ENCODE assay signal across 8 cellular contexts in genomic region chr15:58724471-58724870, GRCh38. TPM values are rescaled to one million over a fixed set of nuclear protein-coding genes. Genes with fewer than 3 reads are reported as not detected.
A peak's percentile ranks its signal among the peaks of the same experiment; 100 is the strongest.
DNase-seq lines count a peak whose midpoint lies in the region; ATAC-seq, FAIRE-seq and TF ChIP-seq lines count a peak whose summit lies in the region.
"Had no signal": no experiment of that assay in that cellular context is flagged by ENCODE, and none has a peak within 500 bp of the region (broad histone marks: within the 10 kb centered on the region; RNA-seq: fewer than 3 reads in every experiment).

No MANE protein-coding gene starts in this region.

- peak overlapping the region; percentile 46 for H3K4me2 ChIP-seq in OCI-LY7 (ENCODE audit: low read length)
- no peak overlapping the region for H3K4me2 ChIP-seq in HepG2 (ENCODE audit: low read depth, low read length)

- CTCF ChIA-PET in OCI-LY7 (lab: Charles Lee; ENCODE audit: unreplicated experiment): no interaction called here
- CTCF ChIA-PET in HepG2 (lab: Yijun Ruan, JAX; ENCODE audit: low intra/inter-chr PET ratio, low total read pairs): no interaction called here
- CTCF ChIA-PET in HEK293T (lab: Yijun Ruan, JAX): no interaction called here

- H3K36me3 ChIP-seq in OCI-LY7 (ENCODE audit: insufficient read depth, low read length) (0 out of 2 replicates have a peak, but pooled peaks cover 3% of the 10 kb centered on the region), HepG2 (replicated peaks in 1 of 2; ENCODE audit: control insufficient read depth in 1 of 2, insufficient read depth in 2 of 2, low read length in 2 of 2) (no peaks in the 10 kb centered on the region)
- H3K36me3 ChIP-seq: upper lobe of left lung had no signal

- BruUV-seq in OCI-LY7 (replicated peaks; lab: Mats Ljungman, UMichigan) (no TSS peak), HepG2 (replicated peaks; lab: Mats Ljungman, UMichigan) (no TSS peak)

- H3K27ac ChIP-seq in OCI-LY7 (ENCODE audit: low read depth, low read length, poor library complexity, severe bottlenecking) (peak overlapping the region; percentile 40), HepG2 (ENCODE audit: extremely low read length, insufficient read depth, low read length) (peak overlapping the region; percentile 22)

- FAIRE-seq in GM18507 (lab: Jason Lieb, UNC) (peak; percentile 76), HepG2 (lab: Jason Lieb, UNC) (no peak)

- H3K9me3 ChIP-seq in OCI-LY7 (ENCODE audit: low read length) (no peaks in the 10 kb centered on the region), HepG2 (ENCODE audit: low read length) (no peaks in the 10 kb centered on the region)
- H3K9me3 ChIP-seq: upper lobe of left lung had no signal

- TF ChIP-seq EP300 in HepG2 (IDR thresholded peaks at IDR 0.05; ENCODE audit: low read depth in 2 of 2, low read length in 2 of 2): no peak
- TF ChIP-seq EP300 in HepG2 (CRISPR knock-in tag; IDR thresholded peaks at IDR 0.05; ENCODE audit: borderline replicate concordance): no peak

- POLR2A ChIA-PET in OCI-LY7 (lab: Charles Lee): interaction anchor here (0.7 to 1.9 kb wide), 6 partner anchors 9 to 47 kb away, joined by 3 to 12 read pairs (median 4); partner anchors contain the start of gene MINDY2
- POLR2A ChIA-PET in HepG2 (lab: Yijun Ruan, JAX): no interaction called here
- POLR2A ChIA-PET in HEK293T (lab: Yijun Ruan, JAX): interaction anchor here (1.4 kb wide), 1 partner anchor 26 kb away, joined by 6 read pairs; the partner anchor contains the start of gene ADAM10

- intact Hi-C loops in OCI-LY7 (cut with micrococcal nuclease; ENCODE audit: unreplicated experiment): no loop called here
- intact Hi-C loops in HepG2 (cut with micrococcal nuclease; ENCODE audit: unreplicated experiment): no loop called here

- WGBS in HepG2 (ENCODE audit: low lambda C conversion rate): 92% methylated on average over 1 of the region's 1 CpG

- H3K9me2 ChIP-seq in OCI-LY7 (ENCODE audit: insufficient read depth, low read length): no peaks in the 10 kb centered on the region

- H3K4me1 ChIP-seq in OCI-LY7 (ENCODE audit: insufficient read depth, low read length, poor library complexity, severe bottlenecking): peaks cover 40% of the 10 kb centered on the region
- H3K4me1 ChIP-seq in HepG2 (ENCODE audit: insufficient read depth, low read length): peaks cover 28% of the 10 kb centered on the region

- no peak for TF ChIP-seq POLR2A in HepG2 (IDR thresholded peaks at IDR 0.05; ENCODE audit: insufficient read depth in 1 of 2, low read depth in 2 of 2, low read length in 2 of 2)

- H2AFZ ChIP-seq in OCI-LY7 (ENCODE audit: low read length) (no peak overlapping the region), HepG2 (ENCODE audit: low read length) (no peak overlapping the region)

- H3K79me2 ChIP-seq in OCI-LY7 (ENCODE audit: insufficient read depth, low read depth, low read length): peaks cover 94% of the 10 kb centered on the region
- peaks cover 85% of the 10 kb centered on the region for H3K79me2 ChIP-seq in HepG2 (ENCODE audit: insufficient read depth, low read length)

- in situ Hi-C loops in HepG2 (cut with HindIII; ENCODE audit: extremely low pct_ligation_motif_present, low pct_unique_long_range_greater_than_20kb): no loop called here

- DNase-seq in GM18507 (ENCODE audit: extremely low spot score, insufficient read length, low read depth) (peak; percentile 20), OCI-LY7 (ENCODE audit: low spot score) (peak; percentile 67), HepG2 (ENCODE audit: low spot score) (no peak), HEK293T (ENCODE audit: extremely low spot score) (no peak), COR-L47 (lab: John Stamatoyannopoulos, UW) (no peak)
- DNase-seq in stimulated activated CD4-positive, alpha-beta T cell treated with anti-CD3 and anti-CD28 coated beads, Interleukin-2, amount 100 ng/mL, for 48 hours: no peak

- no peak for TF ChIP-seq RAD21 in HepG2 (CRISPR knock-in tag; IDR thresholded peaks at IDR 0.05)

- H3K27me3 ChIP-seq in HepG2 (ENCODE audit: control insufficient read depth in 1 of 2, insufficient read depth in 2 of 2, low read length in 2 of 2): no peaks in the 10 kb centered on the region
- H3K27me3 ChIP-seq: upper lobe of left lung had no signal

- TF ChIP-seq CTCF in OCI-LY7 (conservative IDR thresholded peaks at IDR 0.05; ENCODE audit: low read length) (no peak), HepG2 (CRISPR knock-in tag; IDR thresholded peaks at IDR 0.05) (no peak)

- H3K4me3 ChIP-seq in OCI-LY7 (ENCODE audit: low read depth, low read length, poor library complexity, severe bottlenecking): no peak overlapping the region
- no peak overlapping the region for H3K4me3 ChIP-seq in HepG2 (replicated peaks in 1 of 3; ENCODE audit: insufficient read depth in 1 of 3, low read depth in 2 of 3, low read length in 3 of 3)
- H3K4me3 ChIP-seq: upper lobe of left lung had no signal

- ATAC-seq in HG02623 (IDR thresholded peaks at IDR 0.05; ENCODE audit: unreplicated experiment) (peak; percentile 70), HepG2 (no peak)

- H4K20me1 ChIP-seq in OCI-LY7 (ENCODE audit: insufficient read depth, low read length) (no peaks in the 10 kb centered on the region), HepG2 (ENCODE audit: insufficient read depth, low read length) (peaks cover 11% of the 10 kb centered on the region)

- no peak overlapping the region for H3K9ac ChIP-seq in HepG2 (ENCODE audit: insufficient read depth, low read depth, low read length)

TF ChIP-seq in HEK293T, 16 proteins besides CTCF, POLR2A, EP300 and RAD21:
- TF ChIP-seq SUZ12 (IDR thresholded peaks at IDR 0.05): no peak
- no peak for TF ChIP-seq ZNF384 (IDR thresholded peaks at IDR 0.05)
- no peak for TF ChIP-seq CTBP1 (IDR thresholded peaks at IDR 0.05; ENCODE audit: borderline replicate concordance)
- TF ChIP-seq ARNT (IDR thresholded peaks at IDR 0.05): no peak
- no peak for TF ChIP-seq ELF4 (IDR thresholded peaks at IDR 0.05)
- TF ChIP-seq NFRKB (IDR thresholded peaks at IDR 0.05): no peak
- no peak for TF ChIP-seq FOXA1 (IDR thresholded peaks at IDR 0.05)
- TF ChIP-seq SP1 (IDR thresholded peaks at IDR 0.05): no peak
- no peak for TF ChIP-seq HDGF (IDR thresholded peaks at IDR 0.05; ENCODE audit: borderline replicate concordance)

RNA-seq across cellular contexts. Expression of gene ADAM10, which starts 25.0 kb away (rescaled TPM):
- total RNA-seq in OCI-LY7 (2014; rRNA removed; shearing (Covaris generic)): 61.9 and 68.0 TPM in 2 replicates
- total RNA-seq in OCI-LY7 (2022) (103 and 110 TPM in 2 replicates), HepG2 (2016; rRNA removed; fragmentation: Illumina TruSeq; extraction: Trizol) (86.8 and 125 TPM in 2 replicates)
- total RNA-seq in HepG2 (2016; cell fraction: cytosol; rRNA removed; fragmentation: Illumina TruSeq; extraction: Trizol; ENCODE audit: low read depth): 14.1 and 22.6 TPM in 2 replicates
- total RNA-seq in HepG2 (2016; cell fraction: insoluble cytoplasmic fraction; rRNA removed; fragmentation: Illumina TruSeq; extraction: Trizol): 82.6 and 120 TPM in 2 replicates
- 28.6 TPM in 2 replicates for total RNA-seq in HepG2 (2016; cell fraction: membrane; rRNA removed; fragmentation: Illumina TruSeq; extraction: Trizol)
- 136 and 171 TPM in 2 replicates for total RNA-seq in HepG2 (2016; cell fraction: nucleus; rRNA removed; fragmentation: Illumina TruSeq; extraction: Trizol)
- polyA plus RNA-seq in HepG2 (2011; rRNA removed): 92.7 and 100 TPM in 2 replicates
- polyA plus RNA-seq in HepG2 (2011; cell fraction: cytosol; rRNA removed): 78.0 and 88.1 TPM in 2 replicates
- 34.5 and 42.9 TPM in 2 replicates for polyA plus RNA-seq in HepG2 (2011; cell fraction: nucleus; rRNA removed)
- 130 and 143 TPM in 2 replicates for polyA plus RNA-seq in HepG2 (2012)
- 3.0 and 3.6 TPM in 2 replicates for polyA plus RNA-seq in HepG2 (2016; cell fraction: cytosol; fragmentation: Illumina TruSeq; extraction: Trizol; ENCODE audit: low read depth)
- polyA plus RNA-seq in HepG2 (2016; cell fraction: insoluble cytoplasmic fraction; fragmentation: Illumina TruSeq; extraction: Trizol; ENCODE audit: low read depth): 52.9 and 53.5 TPM in 2 replicates
- polyA plus RNA-seq in HepG2 (2016; cell fraction: membrane; fragmentation: Illumina TruSeq; extraction: Trizol; ENCODE audit: low read depth): 6.1 and 9.4 TPM in 2 replicates
- polyA plus RNA-seq in HepG2 (2016; cell fraction: nucleus; fragmentation: Illumina TruSeq; extraction: Trizol; ENCODE audit: insufficient read depth, low read depth): 79.1 and 82.6 TPM in 2 replicates
- polyA minus RNA-seq in HepG2 (2011; rRNA and poly(A)+ RNA removed; ENCODE audit: low replicate concordance): 80.0 and 86.9 TPM in 2 replicates
- polyA minus RNA-seq in HepG2 (2011; cell fraction: cytosol; rRNA and poly(A)+ RNA removed): 155 and 159 TPM in 2 replicates
- polyA minus RNA-seq in HepG2 (2011; cell fraction: nucleus; rRNA and poly(A)+ RNA removed): 151 and 153 TPM in 2 replicates

RNA-seq across cellular contexts. Expression of gene MINDY2, which starts 46.6 kb away (rescaled TPM):
- 9.9 and 10.5 TPM in 2 replicates for total RNA-seq in OCI-LY7 (2014; rRNA removed; shearing (Covaris generic))
- total RNA-seq in OCI-LY7 (2022): 14.1 and 15.7 TPM in 2 replicates
- 12.6 and 15.6 TPM in 2 replicates for total RNA-seq in HepG2 (2016; rRNA removed; fragmentation: Illumina TruSeq; extraction: Trizol)
- total RNA-seq in HepG2 (2016; cell fraction: cytosol; rRNA removed; fragmentation: Illumina TruSeq; extraction: Trizol; ENCODE audit: low read depth): 0.97 and 1.0 TPM in 2 replicates
- total RNA-seq in HepG2 (2016; cell fraction: insoluble cytoplasmic fraction; rRNA removed; fragmentation: Illumina TruSeq; extraction: Trizol): 11.6 and 15.8 TPM in 2 replicates
- 4.3 and 4.8 TPM in 2 replicates for total RNA-seq in HepG2 (2016; cell fraction: membrane; rRNA removed; fragmentation: Illumina TruSeq; extraction: Trizol)
- 7.8 and 9.8 TPM in 2 replicates for total RNA-seq in HepG2 (2016; cell fraction: nucleus; rRNA removed; fragmentation: Illumina TruSeq; extraction: Trizol)
- polyA plus RNA-seq in HepG2 (2011; rRNA removed): 5.3 and 7.2 TPM in 2 replicates
- polyA plus RNA-seq in HepG2 (2011; cell fraction: cytosol; rRNA removed): 2.7 and 3.6 TPM in 2 replicates
- 4.8 and 5.0 TPM in 2 replicates for polyA plus RNA-seq in HepG2 (2011; cell fraction: nucleus; rRNA removed)
- polyA plus RNA-seq in HepG2 (2012): 6.3 and 7.5 TPM in 2 replicates
- polyA plus RNA-seq in HepG2 (2016; cell fraction: cytosol; fragmentation: Illumina TruSeq; extraction: Trizol; ENCODE audit: low read depth): 0.26 and 0.32 TPM in 2 replicates
- polyA plus RNA-seq in HepG2 (2016; cell fraction: insoluble cytoplasmic fraction; fragmentation: Illumina TruSeq; extraction: Trizol; ENCODE audit: low read depth): 8.7 and 9.9 TPM in 2 replicates
- polyA plus RNA-seq in HepG2 (2016; cell fraction: membrane; fragmentation: Illumina TruSeq; extraction: Trizol; ENCODE audit: low read depth): 0.96 and 1.4 TPM in 2 replicates
- 8.1 and 9.1 TPM in 2 replicates for polyA plus RNA-seq in HepG2 (2016; cell fraction: nucleus; fragmentation: Illumina TruSeq; extraction: Trizol; ENCODE audit: insufficient read depth, low read depth)
- 7.7 and 12.1 TPM in 2 replicates for polyA minus RNA-seq in HepG2 (2011; rRNA and poly(A)+ RNA removed; ENCODE audit: low replicate concordance)
- 13.5 and 13.7 TPM in 2 replicates for polyA minus RNA-seq in HepG2 (2011; cell fraction: cytosol; rRNA and poly(A)+ RNA removed)
- 12.0 and 13.6 TPM in 2 replicates for polyA minus RNA-seq in HepG2 (2011; cell fraction: nucleus; rRNA and poly(A)+ RNA removed)

Comparison
In these comparisons a context has a peak if more than half of its experiments do, and no peak if none do; other contexts are left out.
1. DNase-seq: peak in GM18507 (single experiment) and OCI-LY7 (single experiment); none in HepG2 (single experiment), stimulated activated CD4-positive, alpha-beta T cell treated with anti-CD3 and anti-CD28 coated beads, Interleukin-2, amount 100 ng/mL, for 48 hours (0 of 2), HEK293T (single experiment) and COR-L47 (single experiment).